Comparison of ENCODE assay signal across 22 cellular contexts in genomic region chr2:129192841-129193253, GRCh38.
DNase-seq lines count a peak whose midpoint lies in the region; FAIRE-seq and TF ChIP-seq lines count a peak whose summit lies in the region.
"Had no signal": no experiment of that assay in that cellular context is flagged by ENCODE, and none has a peak within 500 bp of the region (broad histone marks: within the 10 kb centered on the region; RNA-seq: fewer than 3 reads in every experiment).

No MANE protein-coding gene starts in this region.

- H3K9me3 ChIP-seq in thyroid gland (no peaks in the 10 kb centered on the region), neuronal stem cell (replicated peaks in 1 of 2; ENCODE audit: control insufficient read depth in 2 of 2, insufficient read depth in 1 of 2, low read depth in 1 of 2, low read length in 2 of 2) (no peaks in the 10 kb centered on the region)
- H3K9me3 ChIP-seq: BLaER1 treated with 17β-estradiol and CSF1 and Interleukin-3, amounts not matched to agents 10 nM and 100 nM; upper lobe of left lung had no signal

- H3K4me3 ChIP-seq in bronchial epithelial cell (ENCODE audit: low read depth, low read length) (no peak overlapping the region), thyroid gland (replicated peaks in 1 of 3) (no peak overlapping the region), neuronal stem cell (ENCODE audit: low read length in 2 of 2) (no peak overlapping the region)
- H3K4me3 ChIP-seq: BLaER1 treated with 17β-estradiol and CSF1 and Interleukin-3, amounts not matched to agents 10 nM and 100 nM; lung; upper lobe of left lung had no signal

- no peak overlapping the region for H3K18ac ChIP-seq in neuronal stem cell (ENCODE audit: low read length)

- no peak overlapping the region for H3K9ac ChIP-seq in neuronal stem cell (ENCODE audit: low read depth, low read length, poor library complexity)
- H3K9ac ChIP-seq: BLaER1 treated with 17β-estradiol and CSF1 and Interleukin-3, amounts not matched to agents 10 nM and 100 nM had no signal

- no peak overlapping the region for H2AFZ ChIP-seq in neuronal stem cell (ENCODE audit: low read length)

- no peak overlapping the region for H3K4me2 ChIP-seq in neuronal stem cell (ENCODE audit: insufficient read depth, low read length, poor library complexity, severe bottlenecking)
- H3K4me2 ChIP-seq: BLaER1 treated with 17β-estradiol and CSF1 and Interleukin-3, amounts not matched to agents 10 nM and 100 nM had no signal

- no peak overlapping the region for H2BK15ac ChIP-seq in neuronal stem cell (ENCODE audit: low read length)

- TF ChIP-seq POLR2A in thyroid gland (IDR thresholded peaks at IDR 0.05) = no peak

- no peak overlapping the region for H3K4ac ChIP-seq in neuronal stem cell (ENCODE audit: low read length)

- no peak overlapping the region for H3K23ac ChIP-seq in neuronal stem cell (ENCODE audit: low read depth, low read length, poor library complexity)

- no peak overlapping the region for H2BK120ac ChIP-seq in neuronal stem cell (ENCODE audit: low read depth, low read length)

- H3K27ac ChIP-seq in thyroid gland (peak overlapping the region; percentile 24 to 41 (median 28)), neuronal stem cell (replicated peaks; ENCODE audit: low read length) (no peak overlapping the region)
- H3K27ac ChIP-seq: BLaER1 treated with 17β-estradiol and CSF1 and Interleukin-3, amounts not matched to agents 10 nM and 100 nM; upper lobe of left lung had no signal

- H3K27ac Mint-ChIP-seq in mesothelial cell of epicardium = peak overlapping the region; percentile 31
- H3K27ac Mint-ChIP-seq: activated T-cell treated with anti-CD3 and anti-CD28 coated beads, Interleukin-2, amount 50 U/mL, for 72 hours; T-helper 1 cell treated with Interleukin-12 subunit alpha and Interleukin-12 subunit beta and Interleukin-4 antibody, amounts not matched to agents 30 μg/mL and 1 μg/mL, for 36 hours had no signal

- no peaks in the 10 kb centered on the region for H3K27me3 ChIP-seq in bronchial epithelial cell (ENCODE audit: control insufficient read depth, insufficient read depth, low read length)
- H3K27me3 ChIP-seq in thyroid gland = no peaks in the 10 kb centered on the region
- no peaks in the 10 kb centered on the region for H3K27me3 ChIP-seq in neuronal stem cell (ENCODE audit: control insufficient read depth in 3 of 3, insufficient read depth in 3 of 3, low read depth in 1 of 3, low read length in 3 of 3)
- H3K27me3 ChIP-seq: BLaER1 treated with 17β-estradiol and CSF1 and Interleukin-3, amounts not matched to agents 10 nM and 100 nM; upper lobe of left lung had no signal

- H2BK5ac ChIP-seq in neuronal stem cell (ENCODE audit: low read length) = no peak overlapping the region

- H3K4me1 ChIP-seq in thyroid gland (peaks cover 20 to 28% of the 10 kb centered on the region in 2 donors), neuronal stem cell (ENCODE audit: control insufficient read depth in 2 of 2, insufficient read depth in 1 of 2, low read depth in 1 of 2, low read length in 2 of 2) (peaks cover 0 to 25% of the 10 kb centered on the region in 2 donors)
- H3K4me1 ChIP-seq: upper lobe of left lung had no signal

- no peak overlapping the region for H4K8ac ChIP-seq in neuronal stem cell (ENCODE audit: low read depth, low read length)

- no peak overlapping the region for H3K4me3 Mint-ChIP-seq in mesothelial cell of epicardium
- H3K4me3 Mint-ChIP-seq: activated T-cell treated with anti-CD3 and anti-CD28 coated beads, Interleukin-2, amount 50 U/mL, for 72 hours; T-helper 1 cell treated with Interleukin-12 subunit alpha and Interleukin-12 subunit beta and Interleukin-4 antibody, amounts not matched to agents 30 μg/mL and 1 μg/mL, for 36 hours had no signal

- H3K9me3 Mint-ChIP-seq in mesothelial cell of epicardium = no peaks in the 10 kb centered on the region
- H3K9me3 Mint-ChIP-seq: activated T-cell treated with anti-CD3 and anti-CD28 coated beads, Interleukin-2, amount 50 U/mL, for 72 hours; T-helper 1 cell treated with Interleukin-12 subunit alpha and Interleukin-12 subunit beta and Interleukin-4 antibody, amounts not matched to agents 30 μg/mL and 1 μg/mL, for 36 hours had no signal

- H3K79me1 ChIP-seq in neuronal stem cell (ENCODE audit: low read depth, low read length) = no peaks in the 10 kb centered on the region

- H3K4me1 Mint-ChIP-seq in mesothelial cell of epicardium = peaks cover 49% of the 10 kb centered on the region

- no peak overlapping the region for H3K14ac ChIP-seq in neuronal stem cell (ENCODE audit: low read length)

- no peak for FAIRE-seq in bronchial epithelial cell (lab: Jason Lieb, UNC)
- FAIRE-seq: astrocyte, G401.6 had no signal

- H2BK12ac ChIP-seq in neuronal stem cell (ENCODE audit: low read length) = no peak overlapping the region

- TF ChIP-seq CTCF in bronchial epithelial cell (IDR thresholded peaks at IDR 0.05; ENCODE audit: insufficient read depth, low read length, severe bottlenecking) = no peak
- TF ChIP-seq CTCF in mesothelial cell of epicardium (IDR thresholded peaks at IDR 0.05; ENCODE audit: unreplicated experiment) = no peak
- TF ChIP-seq CTCF in thyroid gland (IDR thresholded peaks at IDR 0.05) = no peak

- intact Hi-C loops in thyroid gland (cut with DNase I) = no loop called here

- no peaks in the 10 kb centered on the region for H3K27me3 Mint-ChIP-seq in mesothelial cell of epicardium (ENCODE audit: low read depth)

- H3K36me3 Mint-ChIP-seq in mesothelial cell of epicardium = no peaks in the 10 kb centered on the region

- peak; percentile 53 for DNase-seq in LoVo (ENCODE audit: low spot score)
- peak; percentile 57 for DNase-seq in bronchial epithelial cell (ENCODE audit: low read depth)
- DNase-seq in mesothelial cell of epicardium (ENCODE audit: low spot score in 2 of 2, unreplicated experiment in 2 of 2) = no peak
- peak; percentile 72 to 79 for DNase-seq in thyroid gland
- DNase-seq in neuronal stem cell (ENCODE audit: low spot score) = no peak
- DNase-seq in NCI-H69 (lab: John Stamatoyannopoulos, UW) = no peak
- DNase-seq in NCI-H1092 treated with DMSO at 0.1 percent for 48 hours (lab: John Stamatoyannopoulos, UW) = no peak
- DNase-seq: activated CD4-positive, alpha-beta T cell treated with anti-CD3 and anti-CD28 coated beads, Interleukin-2, amount 50 U/mL, for 48 hours; activated T-cell treated with anti-CD3 and anti-CD28 coated beads, Interleukin-2, amount 50 U/mL, for 72 hours; hippocampal formation; IMR-90; left cardiac atrium; NCI-H1092; NCI-H187; NCI-H524 treated with DMSO at 0.1 percent for 48 hours; stimulated activated CD4-positive, alpha-beta T cell treated with anti-CD3 and anti-CD28 coated beads, Interleukin-4, amount 100 ng/mL, for 1 hour; upper lobe of left lung had no signal

- no peak overlapping the region for H2AK5ac ChIP-seq in neuronal stem cell (ENCODE audit: low read depth, low read length)

- WGBS in thyroid gland, 2 donors = 58 to 66% methylated on average over 8 of the region's 8 CpGs
- WGBS in neuronal stem cell (ENCODE audit: extremely low coverage in 2 of 2, insufficient read length in 2 of 2, insufficient replicate concordance in 1 of 2), 2 donors = no CpG with 5 or more reads among the region's 8 CpGs

- no peak overlapping the region for H4K91ac ChIP-seq in neuronal stem cell (ENCODE audit: low read depth, low read length, poor library complexity)

- no peaks in the 10 kb centered on the region for H3K36me3 ChIP-seq in bronchial epithelial cell (ENCODE audit: control insufficient read depth, insufficient read depth, low read length)
- no peaks in the 10 kb centered on the region for H3K36me3 ChIP-seq in thyroid gland
- no peaks in the 10 kb centered on the region for H3K36me3 ChIP-seq in neuronal stem cell (replicated peaks in 1 of 2; ENCODE audit: control insufficient read depth in 2 of 2, insufficient read depth in 2 of 2, low read length in 2 of 2)
- H3K36me3 ChIP-seq: BLaER1 treated with 17β-estradiol and CSF1 and Interleukin-3, amounts not matched to agents 10 nM and 100 nM; upper lobe of left lung had no signal

Comparison
In these comparisons a context has a peak if more than half of its experiments do, and no peak if none do; other contexts are left out.
1. DNase-seq: peak in LoVo (single experiment), bronchial epithelial cell (single experiment) and thyroid gland (2 of 2); none in mesothelial cell of epicardium (0 of 2), neuronal stem cell (single experiment), NCI-H69 (single experiment) and NCI-H1092 treated with DMSO at 0.1 percent for 48 hours (single experiment).